In genomic region chr9:114889802-114890224, GRCh38 we compare ENCODE assay signal across 1 cellular context.
TF ChIP-seq lines count a peak whose summit lies in the region.

No MANE protein-coding gene starts in this region.

TF ChIP-seq in SK-N-SH, 30 proteins besides CTCF, POLR2A, EP300 and RAD21:
- TF ChIP-seq CHD2 (IDR thresholded peaks at IDR 0.05; ENCODE audit: low read length, partially characterized antibody) (no peak), SMC3 (IDR thresholded peaks at IDR 0.05; ENCODE audit: low read depth, low read length) (no peak), NFIC (IDR thresholded peaks at IDR 0.05; ENCODE audit: borderline replicate concordance) (no peak), MXI1 (IDR thresholded peaks at IDR 0.05; ENCODE audit: low read depth, low read length) (no peak), RXRA (IDR thresholded peaks at IDR 0.05; ENCODE audit: borderline replicate concordance, low read depth) (no peak), TAF1 (IDR thresholded peaks at IDR 0.05; ENCODE audit: borderline replicate concordance, low read depth, low read length) (no peak), PBX3 (IDR thresholded peaks at IDR 0.05) (no peak), REST (IDR thresholded peaks at IDR 0.05; ENCODE audit: low read depth, low read length) (no peak), USF2 (IDR thresholded peaks at IDR 0.05; ENCODE audit: borderline replicate concordance, low read depth, low read length) (no peak), MEF2A (IDR thresholded peaks at IDR 0.05; ENCODE audit: borderline replicate concordance, low read depth) (no peak), SIN3A (IDR thresholded peaks at IDR 0.05; ENCODE audit: borderline replicate concordance, low read depth, low read length) (no peak), TEAD4 (IDR thresholded peaks at IDR 0.05; ENCODE audit: borderline replicate concordance, insufficient read depth) (no peak), FOSL2 (IDR thresholded peaks at IDR 0.05; ENCODE audit: borderline replicate concordance, low read depth) (no peak), FOXJ3 (CRISPR knock-in tag; IDR thresholded peaks at IDR 0.05) (no peak)
